In the genomic region with DNA sequence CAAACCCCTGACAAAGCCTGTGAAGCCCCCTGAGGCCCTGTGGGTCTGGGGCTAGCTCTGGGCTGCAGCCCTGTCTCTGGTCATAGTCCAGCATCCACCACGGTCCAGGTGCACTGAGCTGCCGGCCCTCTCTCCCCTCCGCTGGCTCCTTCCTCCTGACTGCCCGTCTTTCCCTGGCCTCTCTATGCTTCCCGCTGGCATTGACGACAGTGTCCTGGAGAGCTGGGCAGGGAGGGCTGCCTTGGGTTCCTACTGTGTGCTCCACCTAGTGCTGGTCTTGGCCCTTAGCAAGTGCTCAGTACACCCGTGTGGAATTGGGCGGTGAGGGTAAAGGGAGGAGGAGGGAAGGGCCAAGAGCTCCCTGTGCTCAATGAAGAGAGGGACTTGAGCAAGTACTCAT, we compare ENCODE assay signal across 17 cellular contexts. TPM values are rescaled to one million over a fixed set of nuclear protein-coding genes. Genes with fewer than 3 reads are reported as not detected.
DNase-seq lines count a peak whose midpoint lies in the region; ATAC-seq and TF ChIP-seq lines count a peak whose summit lies in the region.
"Had no signal": no experiment of that assay in that cellular context is flagged by ENCODE, and none has a peak within 500 bp of the region (broad histone marks: within the 10 kb centered on the region; RNA-seq: fewer than 3 reads in every experiment).

No MANE protein-coding gene starts in this region.

- ATAC-seq in Panc1 (no peak), T-cell (replicated peaks in 1 of 4) (no peak)
- ATAC-seq: stimulated activated naive B cell treated with anti-CD40 and anti-IgM and Interleukin-4, amounts not matched to agents 10 μg/mL and 1 μg/mL and 100 μg/mL, for 72 hours had no signal

- intact Hi-C loops in MCF 10A (cut with micrococcal nuclease) (no loop called here), Panc1 (cut with micrococcal nuclease; ENCODE audit: unreplicated experiment) (loop anchor here (10.0 kb wide), 2 partner anchors 72 to 202 kb away; no protein-coding TSS in a partner anchor), transverse colon (cut with DNase I; ENCODE audit: low total_unique reads) (no loop called here), prostate gland (cut with DNase I) (loop anchor here (2.0 to 10.0 kb wide), 2 partner anchors 172 to 350 kb away; no protein-coding TSS in a partner anchor)

- TF ChIP-seq POLR2A in transverse colon (IDR thresholded peaks at IDR 0.05) (no peak), prostate gland (IDR thresholded peaks at IDR 0.05) (no peak)

- TF ChIP-seq EP300 in transverse colon (IDR thresholded peaks at IDR 0.05; ENCODE audit: low read depth), result no peak

- CTCF ChIA-PET in MCF 10A (lab: Yijun Ruan, JAX), result interaction anchor here (0.5 to 1.6 kb wide), 7 partner anchors 9 to 377 kb away, joined by 3 to 10 read pairs (median 6); no protein-coding TSS in a partner anchor
- CTCF ChIA-PET in Panc1 (lab: Charles Lee), result interaction anchor here (0.6 to 1.6 kb wide), 6 partner anchors 19 to 350 kb away, joined by 3 to 6 read pairs (median 4); no protein-coding TSS in a partner anchor
- CTCF ChIA-PET in T-cell (lab: Charles Lee), result interaction anchor here (0.5 to 1.7 kb wide), 5 partner anchors 10 to 350 kb away, joined by 3 read pairs; no protein-coding TSS in a partner anchor

- H3K36me3 ChIP-seq in Panc1 (ENCODE audit: control insufficient read depth, insufficient read depth, low read length) (no peaks in the 10 kb centered on the region; the same call in 1 of the 2 replicates), transverse colon (no peaks in the 10 kb centered on the region), prostate gland (no peaks in the 10 kb centered on the region)

- H3K4me3 ChIP-seq in Panc1 (ENCODE audit: low read depth in 2 of 2, low read length in 2 of 2), result no peak overlapping the region
- H3K4me3 ChIP-seq in fibroblast of villous mesenchyme (ENCODE audit: low read depth, low read length), result no peak overlapping the region
- no peak overlapping the region for H3K4me3 ChIP-seq in transverse colon
- no peak overlapping the region for H3K4me3 ChIP-seq in prostate gland

- H3K27me3 ChIP-seq in Panc1 (ENCODE audit: control insufficient read depth, insufficient read depth, low read length) (no peaks in the 10 kb centered on the region), transverse colon (no peaks in the 10 kb centered on the region), prostate gland (replicated peaks; ENCODE audit: insufficient read depth) (no peaks in the 10 kb centered on the region)

- H3K4me3 Mint-ChIP-seq in MCF 10A (ENCODE audit: unreplicated experiment), result no peak overlapping the region
- no peak overlapping the region for H3K4me3 Mint-ChIP-seq in T-cell
- H3K4me3 Mint-ChIP-seq: mesothelial cell of epicardium; stimulated activated naive B cell treated with anti-CD40 and anti-IgM and Interleukin-4, amounts not matched to agents 10 μg/mL and 1 μg/mL and 100 μg/mL, for 72 hours had no signal

- H3K9me3 ChIP-seq in Panc1 (ENCODE audit: control insufficient read depth, insufficient read depth, low read depth, low read length) (no peaks in the 10 kb centered on the region), transverse colon (no peaks in the 10 kb centered on the region), prostate gland (no peaks in the 10 kb centered on the region)

- H3K9me3 Mint-ChIP-seq in MCF 10A (ENCODE audit: unreplicated experiment), result no peaks in the 10 kb centered on the region
- no peaks in the 10 kb centered on the region for H3K9me3 Mint-ChIP-seq in T-cell
- H3K9me3 Mint-ChIP-seq: activated T-helper 2 cell treated with anti-CD3 and anti-CD28 coated beads, Interferon-gamma antibody, Interleukin-2, Interleukin-4, amounts not matched to agents 10 μg/mL and 5 μg/mL and 100 μg/mL, durations not matched to agents 14 hours and 24 hours and 36 hours; mesothelial cell of epicardium had no signal

- H3K27ac Mint-ChIP-seq in MCF 10A (ENCODE audit: low read depth, unreplicated experiment) (no peak overlapping the region), T-cell (no peak overlapping the region)
- H3K27ac Mint-ChIP-seq: activated T-helper 2 cell treated with anti-CD3 and anti-CD28 coated beads, Interferon-gamma antibody, Interleukin-2, Interleukin-4, amounts not matched to agents 10 μg/mL and 5 μg/mL and 100 μg/mL, durations not matched to agents 14 hours and 24 hours and 36 hours; mesothelial cell of epicardium; stimulated activated naive B cell treated with anti-CD40 and anti-IgM and Interleukin-4, amounts not matched to agents 10 μg/mL and 1 μg/mL and 100 μg/mL, for 72 hours had no signal

- H3K4me1 Mint-ChIP-seq in MCF 10A (ENCODE audit: insufficient read depth, unreplicated experiment), result peaks cover 26% of the 10 kb centered on the region
- peaks cover 30 to 39% (median 36%) of the 10 kb centered on the region in 3 donors for H3K4me1 Mint-ChIP-seq in T-cell

- DNase-seq in T47D (ENCODE audit: low read depth in 1 of 2, low spot score in 1 of 2) (peak; percentile 72 to 96), MCF 10A (ENCODE audit: unreplicated experiment) (no peak), Panc1 (ENCODE audit: low read depth, low spot score) (no peak), fibroblast of villous mesenchyme (ENCODE audit: low read depth) (no peak), transverse colon (no peak), prostate gland (ENCODE audit: low spot score) (no peak), T-cell (no peak)
- DNase-seq in stimulated activated CD8-positive, alpha-beta memory T cell treated with anti-CD3 and anti-CD28 coated beads, Interleukin-4, amount 100 ng/mL, for 48 hours, result no peak
- DNase-seq: amniotic stem cell; COR-L47; glutamatergic neuron; NCI-H1105 treated with DMSO at 0.1 percent for 48 hours; stimulated activated naive B cell treated with anti-CD40 and anti-IgM and Interleukin-4, amounts not matched to agents 10 μg/mL and 1 μg/mL and 100 μg/mL, for 72 hours had no signal

- BruUV-seq in MCF 10A (replicated peaks; lab: Mats Ljungman, UMichigan) (no TSS peak), Panc1 (replicated peaks; lab: Mats Ljungman, UMichigan) (no TSS peak)

- H3K4me1 ChIP-seq in Panc1 (ENCODE audit: control insufficient read depth, insufficient read depth, low read length) (peaks cover 32% of the 10 kb centered on the region), transverse colon (peaks cover 37 to 66% (median 53%) of the 10 kb centered on the region in 4 donors), prostate gland (replicated peaks) (no peaks in the 10 kb centered on the region)

- peak overlapping the region; percentile 84 for H3K27ac ChIP-seq in Panc1 (ENCODE audit: low read length)
- H3K27ac ChIP-seq in transverse colon, result peak overlapping the region; percentile 37 to 61 (median 51)
- no peak overlapping the region for H3K27ac ChIP-seq in prostate gland

- POLR2A ChIA-PET in MCF 10A (lab: Yijun Ruan, JAX), result interaction anchor here (0.7 kb wide), 1 partner anchor 18 kb away, joined by 4 read pairs; no protein-coding TSS in a partner anchor
- POLR2A ChIA-PET in Panc1 (lab: Charles Lee), result interaction anchor here (0.6 to 1.4 kb wide), 2 partner anchors 13 to 382 kb away, joined by 4 to 8 read pairs; partner anchors contain the start of gene LTO1
- POLR2A ChIA-PET in T-cell (lab: Charles Lee), result interaction anchor here in 1 of 2 donors (0.5 kb wide), 1 partner anchor 13 kb away, joined by 3 read pairs; no protein-coding TSS in a partner anchor

- in situ Hi-C loops in T47D (cut with HindIII; ENCODE audit: low pct_unique_long_range_greater_than_20kb, low sequenced_read_pairs) (no loop called here), Panc1 (cut with HindIII; ENCODE audit: low pct_unique_long_range_greater_than_20kb, low sequenced_read_pairs) (no loop called here), transverse colon (cut with MboI; ENCODE audit: low pct_ligation_motif_present in 1 of 4, low pct_unique_long_range_greater_than_20kb in 1 of 4, low sequenced_read_pairs in 3 of 4) (loop anchor here in 1 of 4 donors (5.0 kb wide), 1 partner anchor 349 kb away; the partner anchor contains the start of gene CCND1)

- TF ChIP-seq CTCF in MCF 10A (IDR thresholded peaks at IDR 0.05; ENCODE audit: unreplicated experiment) (no peak), Panc1 (IDR thresholded peaks at IDR 0.05) (no peak), fibroblast of villous mesenchyme (IDR thresholded peaks at IDR 0.05; ENCODE audit: insufficient read depth, low read depth, low read length) (peak; percentile 5), transverse colon (IDR thresholded peaks at IDR 0.05) (no peak), prostate gland (IDR thresholded peaks at IDR 0.05) (no peak)

- H3K36me3 Mint-ChIP-seq in MCF 10A (ENCODE audit: insufficient read depth, unreplicated experiment) (no peaks in the 10 kb centered on the region), T-cell (no peaks in the 10 kb centered on the region)
- H3K36me3 Mint-ChIP-seq: mesothelial cell of epicardium had no signal

- 91 to 100% methylated on average over 2 to 8 of the region's 8 CpGs for WGBS in transverse colon (ENCODE audit: low coverage in 1 of 2), 2 donors
- 87% methylated on average over 8 of the region's 8 CpGs for whole genome bisulfite sequencing in prostate gland

- H3K27me3 Mint-ChIP-seq in MCF 10A (ENCODE audit: insufficient read depth, unreplicated experiment) (no peaks in the 10 kb centered on the region), T-cell (no peaks in the 10 kb centered on the region)
- H3K27me3 Mint-ChIP-seq: stimulated activated naive B cell treated with anti-CD40 and anti-IgM and Interleukin-4, amounts not matched to agents 10 μg/mL and 1 μg/mL and 100 μg/mL, for 72 hours had no signal

RNA-seq across cellular contexts. Expression of gene MYEOV, which starts 0.9 kb away (rescaled TPM):
- 0.49 TPM in 1 of 2 replicates, not detected in the other for total RNA-seq in MCF 10A (2022)
- 69.8 TPM for total RNA-seq in Panc1 (2021; ENCODE audit: unreplicated experiment)
- polyA plus RNA-seq in Panc1 (2012; ENCODE audit: insufficient read length), result 49.0 TPM
- total RNA-seq in fibroblast of villous mesenchyme, result 0.86 and 3.2 TPM in 2 replicates
- total RNA-seq in transverse colon, result 1 to 10 TPM in 1 of 4 donors, under 1 TPM in 1, not detected in 2; 0.55 to 1.1 TPM
- 1 to 10 TPM in 1 of 2 donors, not detected in 1; 1.1 TPM for total RNA-seq in prostate gland
- total RNA-seq in T-cell, result under 1 TPM in 3 of 5 donors, not detected in 2; 0.22 to 0.98 (median 0.50) TPM
- total RNA-seq: SK-MEL-5, urinary bladder had no signal

Comparison
In these comparisons a context has a peak if more than half of its experiments do, and no peak if none do; other contexts are left out.
1. DNase-seq: peak in T47D (2 of 2); none in MCF 10A (single experiment), Panc1 (single experiment), fibroblast of villous mesenchyme (single experiment), transverse colon (single experiment), prostate gland (single experiment), stimulated activated CD8-positive, alpha-beta memory T cell treated with anti-CD3 and anti-CD28 coated beads, Interleukin-4, amount 100 ng/mL, for 48 hours (single experiment) and T-cell (0 of 34).
2. H3K27ac ChIP-seq: peak in Panc1 (single experiment) and transverse colon (4 of 4); none in prostate gland (0 of 2).
3. RNA of gene MYEOV, which starts 0.9 kb away (total RNA-seq): 69.8 TPM in Panc1 (single experiment); 1.1 TPM in prostate gland, 0.86 to 3.2 TPM in fibroblast of villous mesenchyme, 0.55 to 1.1 TPM in transverse colon, 0.22 to 0.98 TPM in T-cell and 0.49 TPM in MCF 10A; every median in the first group is over 10 times any median in the second.
4. intact Hi-C loops: an anchor here in Panc1 (10.0 kb wide) and prostate gland (2.0 to 10.0 kb wide); none called in MCF 10A and transverse colon.